In the genomic region with DNA sequence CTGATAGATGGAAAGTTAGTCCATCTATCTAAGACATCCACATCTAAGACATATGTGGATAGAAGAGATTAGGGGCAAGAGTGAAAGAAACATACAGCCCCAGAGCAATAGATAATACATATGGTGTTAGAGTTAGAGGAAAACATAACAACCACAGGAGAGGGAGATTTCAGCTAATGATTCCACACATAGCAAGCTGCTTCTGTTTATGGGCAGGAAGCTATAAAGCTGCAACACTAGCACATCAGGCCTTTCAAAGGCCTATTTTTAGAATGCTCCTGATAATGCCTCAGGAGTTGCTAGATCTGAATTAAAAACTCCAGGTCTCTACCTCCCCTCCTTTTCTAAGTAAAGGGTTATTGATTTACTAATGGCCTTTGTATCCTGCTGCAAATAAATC, we compare ENCODE assay signal across 19 cellular contexts. TPM values are rescaled to one million over a fixed set of nuclear protein-coding genes. Genes with fewer than 3 reads are reported as not detected.
"Had no signal": no experiment of that assay in that cellular context is flagged by ENCODE, and none has a peak within 500 bp of the region (broad histone marks: within the 10 kb centered on the region; RNA-seq: fewer than 3 reads in every experiment).

No MANE protein-coding gene starts in this region.

- ATAC-seq: effector memory CD8-positive, alpha-beta T cell; psoas muscle; right lobe of liver; stimulated activated memory B cell treated with anti-CD40 and anti-IgM and Interleukin-4, amounts not matched to agents 10 μg/mL and 1 μg/mL and 100 μg/mL, for 72 hours had no signal

- H3K4me3 Mint-ChIP-seq: activated naive CD8-positive, alpha-beta T cell; effector memory CD8-positive, alpha-beta T cell; immature natural killer cell; stimulated activated memory B cell treated with anti-CD40 and anti-IgM and Interleukin-4, amounts not matched to agents 10 μg/mL and 1 μg/mL and 100 μg/mL, for 72 hours had no signal

- H3K27ac ChIP-seq: left ventricle myocardium inferior, ovary, psoas muscle, right lobe of liver, thoracic aorta, upper lobe of left lung, WERI-Rb-1 had no signal

- H3K4me1 Mint-ChIP-seq: immature natural killer cell; stimulated activated memory B cell treated with anti-CD40 and anti-IgM and Interleukin-4, amounts not matched to agents 10 μg/mL and 1 μg/mL and 100 μg/mL, for 72 hours had no signal

- DNase-seq: activated CD4-positive, alpha-beta T cell treated with anti-CD3 and anti-CD28 coated beads, Interleukin-2, amount 50 U/mL, for 4 hours; activated gamma-delta T cell treated with Interleukin-2 at 50 U/mL for 16 hours; dermis blood vessel endothelial cell; effector memory CD8-positive, alpha-beta T cell; immature natural killer cell; kidney glomerular epithelial cell; left ventricle myocardium inferior; ovary; psoas muscle; right lobe of liver; stimulated activated CD4-positive, alpha-beta T cell treated with anti-CD3 and anti-CD28 coated beads, Interleukin-4, amount 100 ng/mL, for 4 hours; T-helper 2 cell; upper lobe of left lung; WERI-Rb-1 had no signal

- H3K4me1 ChIP-seq: upper lobe of left lung had no signal

- H3K27me3 Mint-ChIP-seq: activated naive CD8-positive, alpha-beta T cell; effector memory CD8-positive, alpha-beta T cell; stimulated activated memory B cell treated with anti-CD40 and anti-IgM and Interleukin-4, amounts not matched to agents 10 μg/mL and 1 μg/mL and 100 μg/mL, for 72 hours had no signal

- H3K36me3 ChIP-seq: left ventricle myocardium inferior, ovary, right lobe of liver, thoracic aorta, upper lobe of left lung, WERI-Rb-1 had no signal

- H3K4me3 ChIP-seq: left ventricle myocardium inferior, ovary, psoas muscle, right lobe of liver, thoracic aorta, upper lobe of left lung had no signal

- H3K9me3 ChIP-seq: left ventricle myocardium inferior, ovary, psoas muscle, right lobe of liver, thoracic aorta, upper lobe of left lung had no signal

- H3K36me3 Mint-ChIP-seq: activated naive CD8-positive, alpha-beta T cell; immature natural killer cell; stimulated activated memory B cell treated with anti-CD40 and anti-IgM and Interleukin-4, amounts not matched to agents 10 μg/mL and 1 μg/mL and 100 μg/mL, for 72 hours had no signal

- H3K27me3 ChIP-seq: ovary, right lobe of liver, upper lobe of left lung had no signal

- H3K27ac Mint-ChIP-seq: activated naive CD8-positive, alpha-beta T cell; effector memory CD8-positive, alpha-beta T cell; immature natural killer cell; stimulated activated memory B cell treated with anti-CD40 and anti-IgM and Interleukin-4, amounts not matched to agents 10 μg/mL and 1 μg/mL and 100 μg/mL, for 72 hours had no signal

RNA-seq across cellular contexts. Expression of a gene that starts 36.1 kb away (rescaled TPM):
- total RNA-seq: activated CD8-positive, alpha-beta memory T cell treated with anti-CD3 and anti-CD28 coated beads for 36 hours; dermis blood vessel endothelial cell; mononuclear cell; thoracic aorta had no signal

RNA-seq across cellular contexts. Expression of a gene that starts 42.3 kb away (rescaled TPM):
- total RNA-seq: activated CD8-positive, alpha-beta memory T cell treated with anti-CD3 and anti-CD28 coated beads for 36 hours; dermis blood vessel endothelial cell; mononuclear cell had no signal
